Comparison of ENCODE assay signal across 12 cellular contexts in genomic region chr4:182582245-182582644, GRCh38.
"Had no signal": no experiment of that assay in that cellular context is flagged by ENCODE, and none has a peak within 500 bp of the region (broad histone marks: within the 10 kb centered on the region; RNA-seq: fewer than 3 reads in every experiment).

No MANE protein-coding gene starts in this region.

- H3K79me2 ChIP-seq: parathyroid adenoma had no signal

- H3K9me3 ChIP-seq: stomach had no signal

- H3K4me3 ChIP-seq: dorsolateral prefrontal cortex, smooth muscle cell, stomach had no signal

- DNase-seq: activated CD4-positive, alpha-beta T cell treated with anti-CD3 and anti-CD28 coated beads for 1 hour; amniotic stem cell; dorsolateral prefrontal cortex; endodermal cell; left cardiac atrium; natural killer cell; stimulated activated CD4-positive, alpha-beta T cell treated with anti-CD3 and anti-CD28 coated beads, Interleukin-4, amount 100 ng/mL, for 1 hour; stomach; trophoblast cell had no signal

- H3K4me1 ChIP-seq: parathyroid adenoma, stomach had no signal

- H3K27ac ChIP-seq: dorsolateral prefrontal cortex, parathyroid adenoma, stomach had no signal

- H3K4me2 ChIP-seq: smooth muscle cell had no signal

- ATAC-seq: left cardiac atrium, natural killer cell, sciatic nerve had no signal

- H3K9ac ChIP-seq: parathyroid adenoma had no signal

- H3K27me3 ChIP-seq: stomach had no signal

- H2AFZ ChIP-seq: parathyroid adenoma had no signal

- H3K36me3 ChIP-seq: stomach had no signal
